Comparison of ENCODE assay signal across 18 cellular contexts in the genomic region with DNA sequence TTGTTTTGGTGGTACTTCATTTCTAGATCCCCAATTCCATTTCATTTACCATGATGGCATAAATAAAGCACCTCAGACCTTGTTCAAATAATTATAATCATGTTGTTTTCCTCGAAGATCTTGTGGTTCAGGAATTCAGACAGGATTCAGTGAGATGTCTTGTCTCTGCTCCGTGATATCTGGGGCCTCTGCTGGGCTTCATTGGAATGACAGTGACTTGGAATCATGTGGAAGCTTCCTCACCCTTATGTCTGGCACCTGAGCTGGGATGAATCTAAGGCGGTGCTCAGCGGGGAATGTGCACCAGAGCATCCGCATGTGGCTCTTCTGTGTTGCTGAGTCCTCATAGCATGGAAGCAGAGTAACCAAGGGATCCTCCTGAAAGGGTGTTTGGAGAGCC.
DNase-seq lines count a peak whose midpoint lies in the region; ATAC-seq and TF ChIP-seq lines count a peak whose summit lies in the region.
"Had no signal": no experiment of that assay in that cellular context is flagged by ENCODE, and none has a peak within 500 bp of the region (broad histone marks: within the 10 kb centered on the region; RNA-seq: fewer than 3 reads in every experiment).

No MANE protein-coding gene starts in this region.

- DNase-seq in BJ (ENCODE audit: low read depth) (no peak), LHCN-M2 (ENCODE audit: low read depth) (peak; percentile 17), brain microvascular endothelial cell (no peak), iris pigment epithelial cell (ENCODE audit: low read depth) (peak; percentile 15), activated gamma-delta T cell (lab: John Stamatoyannopoulos, UW) (no peak), GM10266 (ENCODE audit: extremely low spot score) (no peak), middle frontal gyrus (ENCODE audit: extremely low spot score, low spot score) (no peak)
- DNase-seq: activated CD4-positive, alpha-beta T cell treated with anti-CD3 and anti-CD28 coated beads, Interleukin-2, amount 50 U/mL, for 1 hour; CD4-positive, CD25-positive, alpha-beta regulatory T cell; head of caudate nucleus; NCI-H187; NCI-H526; pancreas; stimulated activated naive CD8-positive, alpha-beta T cell treated with anti-CD3 and anti-CD28 coated beads, Interleukin-15, amount 100 ng/mL, for 72 hours; uterus had no signal

- H3K36me3 ChIP-seq in BJ (ENCODE audit: control insufficient read depth, insufficient read depth, low read length) (peaks cover 2% of the 10 kb centered on the region; the same call in 1 of the 2 replicates), brain microvascular endothelial cell (replicated peaks) (no peaks in the 10 kb centered on the region)
- H3K36me3 ChIP-seq: pancreas, uterus had no signal

- in situ Hi-C loops in brain microvascular endothelial cell (cut with HindIII; ENCODE audit: low pct_ligation_motif_present, low sequenced_read_pairs): no loop called here

- TF ChIP-seq CTCF in BJ (IDR thresholded peaks at IDR 0.05; ENCODE audit: insufficient read depth, low read depth, low read length) (0 out of 2 replicates have a peak, but pooled peaks have one; percentile 22), brain microvascular endothelial cell (IDR thresholded peaks at IDR 0.05; ENCODE audit: low read depth, low read length, missing control alignments) (peak; percentile 52), GM10266 (IDR thresholded peaks at IDR 0.05; ENCODE audit: control insufficient read depth, insufficient read depth, low read depth, missing control alignments) (no peak)

- H3K27me3 ChIP-seq in BJ (ENCODE audit: control insufficient read depth, insufficient read depth, low read length): no peaks in the 10 kb centered on the region
- no peaks in the 10 kb centered on the region for H3K27me3 ChIP-seq in brain microvascular endothelial cell (replicated peaks)
- H3K27me3 ChIP-seq: pancreas, uterus had no signal

- no peak for ATAC-seq in GM21825 (IDR thresholded peaks at IDR 0.05; ENCODE audit: unreplicated experiment)
- ATAC-seq: GM12878; pancreas; stimulated activated naive CD8-positive, alpha-beta T cell treated with anti-CD3 and anti-CD28 coated beads, Interleukin-15, amount 100 ng/mL, for 72 hours had no signal

- POLR2A ChIA-PET in BJ (lab: Charles Lee): no interaction called here

- no peak overlapping the region for H3K4me3 ChIP-seq in BJ (ENCODE audit: low read depth, low read length)
- no peak overlapping the region for H3K4me3 ChIP-seq in brain microvascular endothelial cell (ENCODE audit: low read depth, low read length)
- H3K4me3 ChIP-seq: GM12878, pancreas, smooth muscle cell, uterus had no signal

- no peak overlapping the region for H3K27ac ChIP-seq in brain microvascular endothelial cell
- H3K27ac ChIP-seq: pancreas, uterus had no signal

- CTCF ChIA-PET in BJ (lab: Yijun Ruan, JAX): interaction anchor here (1.0 kb wide), 1 partner anchor 9 kb away, joined by 4 read pairs; no protein-coding TSS in a partner anchor

Comparison
In these comparisons a context has a peak if more than half of its experiments do, and no peak if none do; other contexts are left out.
1. DNase-seq: peak in LHCN-M2 (single experiment) and iris pigment epithelial cell (single experiment); none in BJ (single experiment), brain microvascular endothelial cell (single experiment), activated gamma-delta T cell (single experiment), GM10266 (single experiment) and middle frontal gyrus (single experiment).